ENCODE assay signal across 29 cellular contexts in the genomic region with DNA sequence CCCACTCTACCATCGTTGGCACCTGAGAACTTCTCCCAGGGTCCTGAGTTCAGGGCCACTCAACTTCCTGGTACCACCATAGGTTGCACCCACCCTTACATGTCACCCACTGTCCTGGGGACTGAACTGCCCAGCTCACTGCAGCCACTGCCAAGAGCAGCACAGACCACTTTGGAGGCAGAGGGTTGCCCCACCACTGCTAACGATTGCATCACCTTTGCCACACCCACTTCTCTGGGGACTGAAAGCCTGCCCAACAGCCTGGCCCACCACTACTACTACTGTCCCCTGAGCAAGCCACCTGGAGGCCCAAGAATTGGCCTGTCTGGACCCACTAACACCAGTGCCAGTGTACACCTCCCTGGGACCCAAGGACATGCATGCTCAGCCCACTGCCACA. TPM values are rescaled to one million over a fixed set of nuclear protein-coding genes. Genes with fewer than 3 reads are reported as not detected.
DNase-seq lines count a peak whose midpoint lies in the region; ATAC-seq and TF ChIP-seq lines count a peak whose summit lies in the region.
"Had no signal": no experiment of that assay in that cellular context is flagged by ENCODE, and none has a peak within 500 bp of the region (broad histone marks: within the 10 kb centered on the region; RNA-seq: fewer than 3 reads in every experiment).

No MANE protein-coding gene starts in this region.

- H3K4me1 Mint-ChIP-seq in activated naive CD4-positive, alpha-beta T cell treated with anti-CD3 and anti-CD28 coated beads, Interleukin-2, amount 10 ng/mL, durations not matched to agents 7 days and 5 days: no peaks in the 10 kb centered on the region
- H3K4me1 Mint-ChIP-seq in endothelial cell (ENCODE audit: unreplicated experiment): no peaks in the 10 kb centered on the region
- H3K4me1 Mint-ChIP-seq: naive thymus-derived CD8-positive, alpha-beta T cell had no signal

- H3K27ac ChIP-seq in coronary artery (no peak overlapping the region), aorta (ENCODE audit: low read depth in 1 of 2, low read length in 2 of 2) (no peak overlapping the region)
- H3K27ac ChIP-seq: BLaER1, PC-9, transverse colon had no signal

- TF ChIP-seq CTCF in coronary artery (IDR thresholded peaks at IDR 0.05): no peak
- no peak for TF ChIP-seq CTCF in endothelial cell (IDR thresholded peaks at IDR 0.05; ENCODE audit: unreplicated experiment)

- H3K36me3 Mint-ChIP-seq in activated naive CD4-positive, alpha-beta T cell treated with anti-CD3 and anti-CD28 coated beads, Interleukin-2, amount 10 ng/mL, durations not matched to agents 7 days and 5 days: no peaks in the 10 kb centered on the region
- H3K36me3 Mint-ChIP-seq in endothelial cell (ENCODE audit: low read depth, unreplicated experiment): no peaks in the 10 kb centered on the region

- H3K4me3 ChIP-seq in coronary artery (no peak overlapping the region), aorta (ENCODE audit: low read length in 2 of 2) (no peak overlapping the region)
- H3K4me3 ChIP-seq: BLaER1, lung, PC-9, transverse colon had no signal

- peaks cover 12% of the 10 kb centered on the region for H3K9me3 Mint-ChIP-seq in activated naive CD4-positive, alpha-beta T cell treated with anti-CD3 and anti-CD28 coated beads, Interleukin-2, amount 10 ng/mL, durations not matched to agents 7 days and 5 days
- H3K9me3 Mint-ChIP-seq in endothelial cell (ENCODE audit: unreplicated experiment): peaks cover 4% of the 10 kb centered on the region

- H3K36me3 ChIP-seq in aorta (ENCODE audit: control insufficient read depth in 1 of 2, insufficient read depth in 2 of 2, low read length in 1 of 2): no peaks in the 10 kb centered on the region
- H3K36me3 ChIP-seq: transverse colon had no signal

- no peak for DNase-seq in activated naive CD4-positive, alpha-beta T cell treated with anti-CD3 and anti-CD28 coated beads, Interleukin-2, amount 10 ng/mL, durations not matched to agents 7 days and 5 days
- no peak for DNase-seq in activated naive CD4-positive, alpha-beta T cell treated with anti-CD3 and anti-CD28 coated beads, Interleukin-2, amount 50 U/mL, for 16 hours
- DNase-seq in MV-4-11 (lab: John Stamatoyannopoulos, UW): peak; percentile 64
- DNase-seq in coronary artery (ENCODE audit: low spot score): peak; percentile 46
- no peak for DNase-seq in aorta
- DNase-seq in endothelial cell (ENCODE audit: low spot score): no peak
- no peak for DNase-seq in GF-D8 (lab: John Stamatoyannopoulos, UW)
- no peak for DNase-seq in GM19238 (ENCODE audit: insufficient read length, low spot score)
- DNase-seq: ACHN; activated CD4-positive, alpha-beta T cell treated with anti-CD3 and anti-CD28 coated beads for 1 hour; activated T-cell treated with anti-CD3 and anti-CD28 coated beads, Interleukin-2, amount 50 U/mL, for 1 hour; cerebellar nuclear complex; DMS 273 treated with DMSO at 0.1 percent for 48 hours; H9; naive thymus-derived CD8-positive, alpha-beta T cell; NCI-H1092; NCI-H187; NCI-H2171; NCI-H82; occipital lobe; PC-9; stimulated activated CD4-positive, alpha-beta T cell treated with anti-CD3 and anti-CD28 coated beads, Interleukin-4, amount 100 ng/mL, for 24 hours; transverse colon had no signal

- no peaks in the 10 kb centered on the region for H3K4me1 ChIP-seq in aorta (ENCODE audit: control insufficient read depth in 1 of 2, insufficient read depth in 2 of 2, low read length in 2 of 2)
- H3K4me1 ChIP-seq: transverse colon had no signal

- CTCF ChIA-PET in activated naive CD4-positive, alpha-beta T cell treated with anti-CD3 and anti-CD28 coated beads, Interleukin-2, amount 10 ng/mL, durations not matched to agents 7 days and 5 days (lab: Charles Lee): no interaction called here

- peaks cover 29% of the 10 kb centered on the region for H3K27me3 Mint-ChIP-seq in activated naive CD4-positive, alpha-beta T cell treated with anti-CD3 and anti-CD28 coated beads, Interleukin-2, amount 10 ng/mL, durations not matched to agents 7 days and 5 days
- H3K27me3 Mint-ChIP-seq in endothelial cell (ENCODE audit: unreplicated experiment): peaks cover 2% of the 10 kb centered on the region

- H3K4me3 Mint-ChIP-seq in activated naive CD4-positive, alpha-beta T cell treated with anti-CD3 and anti-CD28 coated beads, Interleukin-2, amount 10 ng/mL, durations not matched to agents 7 days and 5 days: no peak overlapping the region
- H3K4me3 Mint-ChIP-seq in endothelial cell (ENCODE audit: unreplicated experiment): no peak overlapping the region
- H3K4me3 Mint-ChIP-seq: H9; naive thymus-derived CD8-positive, alpha-beta T cell had no signal

- 87 to 95% methylated on average over 2 of the region's 2 CpGs for WGBS in aorta, 2 donors

- H3K27me3 ChIP-seq in aorta (ENCODE audit: control insufficient read depth in 1 of 2, insufficient read depth in 2 of 2, low read length in 1 of 2): no peaks in the 10 kb centered on the region
- H3K27me3 ChIP-seq: BLaER1 had no signal

- H3K27ac Mint-ChIP-seq in activated naive CD4-positive, alpha-beta T cell treated with anti-CD3 and anti-CD28 coated beads, Interleukin-2, amount 10 ng/mL, durations not matched to agents 7 days and 5 days: peak overlapping the region; percentile 35
- no peak overlapping the region for H3K27ac Mint-ChIP-seq in endothelial cell (ENCODE audit: unreplicated experiment)
- H3K27ac Mint-ChIP-seq: naive thymus-derived CD8-positive, alpha-beta T cell had no signal

- ATAC-seq in aorta (ENCODE audit: low FRiP score): peak; percentile 11
- ATAC-seq: naive thymus-derived CD8-positive, alpha-beta T cell; Right ventricle myocardium inferior had no signal

- intact Hi-C loops in aorta (cut with DNase I): no loop called here

- H3K9me3 ChIP-seq in aorta (ENCODE audit: control insufficient read depth, low read length): peaks cover 3% of the 10 kb centered on the region

RNA-seq across cellular contexts. Expression of gene CACNA2D4, which starts 27.6 kb away (rescaled TPM):
- total RNA-seq in aorta (1 to 10 TPM; 6.2 to 9.7 TPM), endothelial cell (ENCODE audit: unreplicated experiment) (0.28 TPM)
- polyA plus RNA-seq in aorta: 1 to 10 TPM in 1 of 2 donors, under 1 TPM in 1; 0.88 to 3.0 TPM
- total RNA-seq: frontal cortex, LHCN-M2, NCI-H460, occipital lobe, PC-9 had no signal

Comparison
In these comparisons a context has a peak if more than half of its experiments do, and no peak if none do; other contexts are left out.
1. DNase-seq: peak in MV-4-11 (single experiment) and coronary artery (single experiment); none in activated naive CD4-positive, alpha-beta T cell treated with anti-CD3 and anti-CD28 coated beads, Interleukin-2, amount 10 ng/mL, durations not matched to agents 7 days and 5 days (single experiment), activated naive CD4-positive, alpha-beta T cell treated with anti-CD3 and anti-CD28 coated beads, Interleukin-2, amount 50 U/mL, for 16 hours (single experiment), aorta (0 of 2), endothelial cell (single experiment), GF-D8 (single experiment) and GM19238 (single experiment).